23 cellular contexts compared by ENCODE assay signal in genomic region chr2:31390324-31390723, GRCh38. TPM values are rescaled to one million over a fixed set of nuclear protein-coding genes. Genes with fewer than 3 reads are reported as not detected.
"Had no signal": no experiment of that assay in that cellular context is flagged by ENCODE, and none has a peak within 500 bp of the region (broad histone marks: within the 10 kb centered on the region; RNA-seq: fewer than 3 reads in every experiment).

No MANE protein-coding gene starts in this region.

- ATAC-seq: activated CD4-positive, CD25-positive, alpha-beta regulatory T cell treated with anti-CD3 and anti-CD28 coated beads, Interleukin-2, amount 50 U/mL, for 24 hours; activated CD8-positive, alpha-beta T cell treated with anti-CD3 and anti-CD28 coated beads, Interleukin-2, amount 10 ng/mL, durations not matched to agents 7 days and 5 days; left lobe of liver; stimulated activated naive CD8-positive, alpha-beta T cell treated with anti-CD3 and anti-CD28 coated beads, Interleukin-15, Interleukin-2, amounts not matched to agents 100 U/mL and 50 U/mL, for 24 hours had no signal

- H3K4me3 ChIP-seq: adrenal gland, tibial nerve, vagina had no signal

- H3K4me3 Mint-ChIP-seq: activated CD4-positive, alpha-beta T cell treated with anti-CD3 and anti-CD28 coated beads, Interleukin-2, amount 10 ng/mL, durations not matched to agents 7 days and 5 days; activated CD8-positive, alpha-beta T cell treated with anti-CD3 and anti-CD28 coated beads, Interleukin-2, amount 10 ng/mL, durations not matched to agents 7 days and 5 days; dendritic cell treated with granulocyte-macrophage colony-stimulating factor and Interleukin-4, amounts not matched to agents 40 ng/mL and 50 ng/mL, for 4 days; T-helper 1 cell treated with Interleukin-12 subunit alpha and Interleukin-12 subunit beta and Interleukin-4 antibody, amounts not matched to agents 30 μg/mL and 1 μg/mL, for 36 hours had no signal

- H3K9me3 ChIP-seq: adrenal gland, tibial nerve, vagina had no signal

- H3K27ac Mint-ChIP-seq: activated CD4-positive, alpha-beta T cell treated with anti-CD3 and anti-CD28 coated beads, Interleukin-2, amount 10 ng/mL, durations not matched to agents 7 days and 5 days; activated CD8-positive, alpha-beta T cell treated with anti-CD3 and anti-CD28 coated beads, Interleukin-2, amount 10 ng/mL, durations not matched to agents 7 days and 5 days; dendritic cell treated with granulocyte-macrophage colony-stimulating factor and Interleukin-4, amounts not matched to agents 40 ng/mL and 50 ng/mL, for 4 days; T-helper 1 cell treated with Interleukin-12 subunit alpha and Interleukin-12 subunit beta and Interleukin-4 antibody, amounts not matched to agents 30 μg/mL and 1 μg/mL, for 36 hours had no signal

- H3K4me1 ChIP-seq: adrenal gland, tibial nerve, vagina had no signal

- H3K27ac ChIP-seq: adrenal gland, tibial nerve, vagina had no signal

- DNase-seq: activated CD4-positive, alpha-beta T cell treated with anti-CD3 and anti-CD28 coated beads, Interleukin-2, amount 10 ng/mL, durations not matched to agents 7 days and 5 days; activated CD8-positive, alpha-beta memory T cell treated with anti-CD3 and anti-CD28 coated beads, Interleukin-2, amount 50 U/mL, for 4 hours; activated CD8-positive, alpha-beta T cell treated with anti-CD3 and anti-CD28 coated beads, Interleukin-2, amount 10 ng/mL, durations not matched to agents 7 days and 5 days; activated effector memory CD4-positive, alpha-beta T cell treated with Interleukin-2 at 50 U/mL for 16 hours; activated naive CD4-positive, alpha-beta T cell treated with anti-CD3 and anti-CD28 coated beads, Interleukin-2, amount 50 U/mL, for 16 hours; activated T-cell treated with anti-CD3 and anti-CD28 coated beads, Interleukin-2, amount 50 U/mL, for 48 hours; adrenal gland; effector CD8-positive, alpha-beta T cell; foreskin melanocyte; hypothalamus; islet precursor cell; occipital lobe; posterior cingulate gyrus; stimulated activated CD4-positive, alpha-beta T cell treated with anti-CD3 and anti-CD28 coated beads, Interleukin-2, amount 100 ng/mL, for 24 hours; stimulated activated naive CD8-positive, alpha-beta T cell treated with anti-CD3 and anti-CD28 coated beads, Interleukin-15, Interleukin-2, amounts not matched to agents 100 U/mL and 50 U/mL, for 24 hours; substantia nigra had no signal

- H3K27me3 ChIP-seq: adrenal gland, tibial nerve, vagina had no signal

- H3K9me3 Mint-ChIP-seq: activated CD4-positive, alpha-beta T cell treated with anti-CD3 and anti-CD28 coated beads, Interleukin-2, amount 10 ng/mL, durations not matched to agents 7 days and 5 days; dendritic cell treated with granulocyte-macrophage colony-stimulating factor and Interleukin-4, amounts not matched to agents 40 ng/mL and 50 ng/mL, for 4 days; T-helper 1 cell treated with Interleukin-12 subunit alpha and Interleukin-12 subunit beta and Interleukin-4 antibody, amounts not matched to agents 30 μg/mL and 1 μg/mL, for 36 hours had no signal

- H3K36me3 ChIP-seq: adrenal gland, tibial nerve, vagina had no signal

RNA-seq across cellular contexts. Expression of gene XDH, which starts 24.2 kb away (rescaled TPM):
- total RNA-seq: activated CD8-positive, alpha-beta T cell treated with anti-CD3 and anti-CD28 coated beads, Interleukin-2, amount 10 ng/mL, durations not matched to agents 7 days and 5 days; adrenal gland; mononuclear cell; occipital lobe had no signal
